ENCODE assay signal across 9 cellular contexts in the genomic region with DNA sequence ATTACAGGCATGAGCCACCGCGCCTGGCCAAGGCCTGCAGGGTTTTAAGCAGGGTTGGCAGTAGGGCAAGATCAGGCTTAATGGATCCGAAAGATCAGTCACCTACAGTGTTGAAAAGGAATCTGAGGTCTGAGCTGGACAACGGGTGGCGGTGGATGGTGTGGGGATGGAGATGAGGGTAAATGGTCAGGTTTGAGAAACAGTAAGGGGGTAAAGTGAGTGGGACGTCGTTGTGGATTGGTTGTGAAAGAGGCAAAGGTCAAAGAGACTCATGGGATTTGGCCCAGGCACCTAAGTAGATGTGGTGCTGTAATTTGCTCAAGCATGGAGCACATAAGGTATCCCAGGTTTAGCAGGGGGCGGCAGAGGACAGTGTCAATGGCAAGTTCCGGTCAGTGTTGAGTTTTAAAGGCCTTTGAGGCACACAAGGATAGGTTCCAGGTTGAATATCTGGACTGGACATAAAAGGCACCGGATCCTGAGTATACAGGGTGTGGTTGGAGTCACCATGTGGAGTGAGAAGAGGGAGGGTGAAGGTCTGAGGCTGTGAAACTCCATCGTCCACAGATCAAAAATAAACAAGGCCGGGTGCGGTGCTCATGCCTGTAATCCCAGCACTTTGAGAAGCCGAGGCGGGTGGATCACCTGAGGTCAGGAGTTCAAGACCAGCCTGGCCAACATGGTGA. TPM values are rescaled to one million over a fixed set of nuclear protein-coding genes. Genes with fewer than 3 reads are reported as not detected.
DNase-seq lines count a peak whose midpoint lies in the region; ATAC-seq, FAIRE-seq and TF ChIP-seq lines count a peak whose summit lies in the region.
"Had no signal": no experiment of that assay in that cellular context is flagged by ENCODE, and none has a peak within 500 bp of the region (broad histone marks: within the 10 kb centered on the region; RNA-seq: fewer than 3 reads in every experiment).

No MANE protein-coding gene starts in this region.

- FAIRE-seq in H54 (lab: Jason Lieb, UNC), result no peak
- FAIRE-seq: endometrium had no signal

- no peak for TF ChIP-seq EP300 in SK-N-SH (IDR thresholded peaks at IDR 0.05; ENCODE audit: borderline replicate concordance in 1 of 2, low read depth in 1 of 2, low read length in 1 of 2)

- peak overlapping the region; percentile 76 for H3K4me2 ChIP-seq in Loucy (ENCODE audit: low read depth, low read length, poor library complexity, severe bottlenecking)
- no peak overlapping the region for H3K4me2 ChIP-seq in SK-N-SH

- H3K79me2 ChIP-seq in Loucy (ENCODE audit: insufficient read depth, low read length), result no peaks in the 10 kb centered on the region
- no peaks in the 10 kb centered on the region for H3K79me2 ChIP-seq in SK-N-SH (ENCODE audit: insufficient read depth)

- no peak overlapping the region for H3K27ac ChIP-seq in CD8-positive, alpha-beta memory T cell (ENCODE audit: low read depth, low read length)
- no peak overlapping the region for H3K27ac ChIP-seq in endodermal cell (ENCODE audit: low read depth, low read length)
- no peak overlapping the region for H3K27ac ChIP-seq in SK-N-SH (ENCODE audit: low read depth in 2 of 2, low read length in 1 of 2)

- POLR2A ChIA-PET in CD8-positive, alpha-beta memory T cell (lab: Charles Lee), result no interaction called here
- POLR2A ChIA-PET in SK-N-SH (lab: Yijun Ruan, JAX), result no interaction called here

- H3K9me2 ChIP-seq in Loucy (replicated peaks; ENCODE audit: low read depth, low read length), result no peaks in the 10 kb centered on the region
- no peaks in the 10 kb centered on the region for H3K9me2 ChIP-seq in SK-N-SH

- no peak for TF ChIP-seq RAD21 in SK-N-SH (IDR thresholded peaks at IDR 0.05; ENCODE audit: low read length)

- peaks cover 19 to 32% (median 29%) of the 10 kb centered on the region in 3 donors for H3K4me1 Mint-ChIP-seq in CD8-positive, alpha-beta memory T cell
- H3K4me1 Mint-ChIP-seq in endodermal cell, result peaks cover 45% of the 10 kb centered on the region
- peaks cover 52% of the 10 kb centered on the region for H3K4me1 Mint-ChIP-seq in neural crest cell

- no peaks in the 10 kb centered on the region for H3K36me3 ChIP-seq in CD8-positive, alpha-beta memory T cell (ENCODE audit: insufficient read depth, low read length)
- H3K36me3 ChIP-seq in Loucy (ENCODE audit: insufficient read depth, low read length) (no peaks in the 10 kb centered on the region), endodermal cell (ENCODE audit: control insufficient read depth, insufficient read depth, low read length) (no peaks in the 10 kb centered on the region), SK-N-SH (replicated peaks in 1 of 2; ENCODE audit: control insufficient read depth in 1 of 2, insufficient read depth in 2 of 2, low read length in 1 of 2) (no peaks in the 10 kb centered on the region)

- H3K27me3 ChIP-seq in CD8-positive, alpha-beta memory T cell (ENCODE audit: insufficient read depth, low read length, poor library complexity, severe bottlenecking), result no peaks in the 10 kb centered on the region
- H3K27me3 ChIP-seq in Loucy (ENCODE audit: insufficient read depth, low read length, poor library complexity, severe bottlenecking) (no peaks in the 10 kb centered on the region), endodermal cell (ENCODE audit: control insufficient read depth, insufficient read depth, low read length, poor library complexity, severe bottlenecking) (no peaks in the 10 kb centered on the region), SK-N-SH (ENCODE audit: insufficient read depth) (no peaks in the 10 kb centered on the region)

- peak overlapping the region; percentile 55 to 82 (median 78) for H3K4me3 Mint-ChIP-seq in CD8-positive, alpha-beta memory T cell
- H3K4me3 Mint-ChIP-seq in endodermal cell, result peak overlapping the region; percentile 82
- peak overlapping the region; percentile 73 for H3K4me3 Mint-ChIP-seq in neural crest cell

- no peak for DNase-seq in CD8-positive, alpha-beta memory T cell
- DNase-seq in endodermal cell, result peak; percentile 72
- DNase-seq in neural crest cell (ENCODE audit: low read depth, low spot score), result no peak
- no peak for DNase-seq in H54 (ENCODE audit: insufficient read length, low spot score)
- DNase-seq in SK-N-SH, result no peak
- DNase-seq in stimulated activated CD4-positive, alpha-beta T cell treated with anti-CD3 and anti-CD28 coated beads, Interleukin-4, amount 100 ng/mL, for 4 hours, result no peak

- H4K20me1 ChIP-seq in Loucy (ENCODE audit: insufficient read depth, low read length, poor library complexity, severe bottlenecking) (no peaks in the 10 kb centered on the region), SK-N-SH (ENCODE audit: insufficient read depth) (no peaks in the 10 kb centered on the region)

- CTCF ChIA-PET in CD8-positive, alpha-beta memory T cell (lab: Charles Lee), result interaction anchor here (1.1 to 2.3 kb wide), 4 partner anchors 27 to 125 kb away, joined by 3 to 7 read pairs (median 4); partner anchors contain the start of genes ATP5PD and KCTD2
- CTCF ChIA-PET in SK-N-SH (lab: Yijun Ruan, JAX), result interaction anchor here (0.9 to 1.3 kb wide), 2 partner anchors 18 to 28 kb away, joined by 4 read pairs; no protein-coding TSS in a partner anchor

- H2AFZ ChIP-seq in Loucy (ENCODE audit: low read length) (no peak overlapping the region), SK-N-SH (ENCODE audit: low read depth) (no peak overlapping the region)

- H3K9me3 Mint-ChIP-seq in CD8-positive, alpha-beta memory T cell, result no peaks in the 10 kb centered on the region
- no peaks in the 10 kb centered on the region for H3K9me3 Mint-ChIP-seq in endodermal cell
- H3K9me3 Mint-ChIP-seq in neural crest cell, result no peaks in the 10 kb centered on the region

- ATAC-seq in HG03196 (IDR thresholded peaks at IDR 0.05; ENCODE audit: unreplicated experiment), result no peak

- H3K4me1 ChIP-seq in CD8-positive, alpha-beta memory T cell (ENCODE audit: insufficient read depth, low read length), result peaks cover 32% of the 10 kb centered on the region
- peaks cover 19% of the 10 kb centered on the region for H3K4me1 ChIP-seq in Loucy (ENCODE audit: insufficient read depth, low read length, poor library complexity, severe bottlenecking)
- peaks cover 6% of the 10 kb centered on the region for H3K4me1 ChIP-seq in endodermal cell (ENCODE audit: control insufficient read depth, insufficient read depth, low read length)
- peaks cover 0 to 10% of the 10 kb centered on the region in 2 experiments; a peak in 1 of 4 replicates for H3K4me1 ChIP-seq in SK-N-SH (ENCODE audit: control insufficient read depth in 1 of 2, insufficient read depth in 2 of 2, low read depth in 1 of 2, low read length in 1 of 2)

- H3K27me3 Mint-ChIP-seq in CD8-positive, alpha-beta memory T cell, result peaks cover 0 to 2% of the 10 kb centered on the region in 2 donors
- H3K27me3 Mint-ChIP-seq in endodermal cell (ENCODE audit: insufficient read depth) (no peaks in the 10 kb centered on the region), neural crest cell (ENCODE audit: low read depth) (peaks cover 4% of the 10 kb centered on the region)

- H3K27ac Mint-ChIP-seq in CD8-positive, alpha-beta memory T cell, result peak overlapping the region in 6 of 8 donors; percentile 9 to 86 (median 46)
- H3K27ac Mint-ChIP-seq in endodermal cell, result peak overlapping the region; percentile 79
- no peak overlapping the region for H3K27ac Mint-ChIP-seq in neural crest cell (ENCODE audit: unreplicated experiment)

- H3K9ac ChIP-seq in Loucy (ENCODE audit: low read depth, low read length, poor library complexity, severe bottlenecking), result no peak overlapping the region
- H3K9ac ChIP-seq in endodermal cell (ENCODE audit: extremely low read depth, low read length, poor library complexity, severe bottlenecking), result no peak overlapping the region
- H3K9ac ChIP-seq in SK-N-SH, result no peak overlapping the region

- WGBS in endodermal cell (ENCODE audit: insufficient coverage in 1 of 2, insufficient read length in 1 of 2), 2 experiments, result 85 to 86% methylated on average over 12 to 14 of the region's 15 CpGs
- 80% methylated on average over 15 of the region's 15 CpGs for WGBS in SK-N-SH (ENCODE audit: low lambda C conversion rate)

- H3K4me3 ChIP-seq in CD8-positive, alpha-beta memory T cell (ENCODE audit: low read length), result no peak overlapping the region
- peak overlapping the region; percentile 75 for H3K4me3 ChIP-seq in Loucy (ENCODE audit: low read length, poor library complexity, severe bottlenecking)
- peak overlapping the region; percentile 89 for H3K4me3 ChIP-seq in endodermal cell (ENCODE audit: low read length)
- no peak overlapping the region for H3K4me3 ChIP-seq in SK-N-SH (ENCODE audit: low read depth in 2 of 2, low read length in 1 of 2)

- H3K9me3 ChIP-seq in CD8-positive, alpha-beta memory T cell (ENCODE audit: low read length), result no peaks in the 10 kb centered on the region
- H3K9me3 ChIP-seq in Loucy (ENCODE audit: insufficient read depth, low read depth, low read length) (no peaks in the 10 kb centered on the region), endodermal cell (ENCODE audit: control insufficient read depth, low read length) (no peaks in the 10 kb centered on the region), SK-N-SH (no peaks in the 10 kb centered on the region)

- no peak for TF ChIP-seq CTCF in Loucy (conservative IDR thresholded peaks at IDR 0.05; ENCODE audit: low read length)
- TF ChIP-seq CTCF in endodermal cell (conservative IDR thresholded peaks at IDR 0.05), result peak; percentile 24
- no peak for TF ChIP-seq CTCF in neural crest cell (conservative IDR thresholded peaks at IDR 0.05)
- TF ChIP-seq CTCF in SK-N-SH (IDR thresholded peaks at IDR 0.05), result no peak

- TF ChIP-seq POLR2A in H54 (IDR thresholded peaks at IDR 0.05; ENCODE audit: low read depth, low read length), result no peak

- no peaks in the 10 kb centered on the region for H3K36me3 Mint-ChIP-seq in CD8-positive, alpha-beta memory T cell
- H3K36me3 Mint-ChIP-seq in endodermal cell (ENCODE audit: low read depth) (peaks cover 1% of the 10 kb centered on the region), neural crest cell (ENCODE audit: low read depth) (no peaks in the 10 kb centered on the region)

- H3F3A ChIP-seq in Loucy (ENCODE audit: low read depth) (no peaks in the 10 kb centered on the region), SK-N-SH (replicated peaks; ENCODE audit: insufficient read depth) (no peaks in the 10 kb centered on the region)

RNA-seq across cellular contexts. Expression of gene SLC16A5, which starts 1.1 kb away (rescaled TPM):
- total RNA-seq in CD8-positive, alpha-beta memory T cell, result 1 to 10 TPM; 1.3 to 1.9 TPM
- 0.82 TPM for polyA plus RNA-seq in CD8-positive, alpha-beta memory T cell
- total RNA-seq in endodermal cell, result 10 to 100 TPM; 28.8 to 54.0 TPM
- polyA plus RNA-seq in endodermal cell (2013, experiment 1 of 2), result 10.8 TPM
- 7.6 TPM for polyA plus RNA-seq in endodermal cell (2013, experiment 2 of 2)
- total RNA-seq in neural crest cell, result 6.0 and 7.3 TPM in 2 replicates
- polyA plus RNA-seq in SK-N-SH (2012; rRNA removed), result 0.03 and 0.06 TPM in 2 replicates
- polyA plus RNA-seq in SK-N-SH (2012; cell fraction: cytosol; rRNA removed), result 0.03 TPM in 1 of 2 replicates, not detected in the other
- 0.06 TPM in 1 of 2 replicates, not detected in the other for polyA plus RNA-seq in SK-N-SH (2012; cell fraction: nucleus; rRNA removed)

RNA-seq across cellular contexts. Expression of gene ARMC7, which starts 23.1 kb away (rescaled TPM):
- total RNA-seq in CD8-positive, alpha-beta memory T cell, result 10 to 100 TPM; 15.2 to 15.9 TPM
- polyA plus RNA-seq in CD8-positive, alpha-beta memory T cell, result 4.0 TPM
- 10 to 100 TPM; 20.0 to 26.6 TPM for total RNA-seq in endodermal cell
- polyA plus RNA-seq in endodermal cell (2013, experiment 1 of 2), result 14.0 TPM
- polyA plus RNA-seq in endodermal cell (2013, experiment 2 of 2), result 12.3 TPM
- total RNA-seq in neural crest cell, result 15.6 and 15.8 TPM in 2 replicates
- 7.3 and 10.8 TPM in 2 replicates for polyA plus RNA-seq in SK-N-SH (2012; rRNA removed)
- 5.9 and 7.9 TPM in 2 replicates for polyA plus RNA-seq in SK-N-SH (2012; cell fraction: cytosol; rRNA removed)
- polyA plus RNA-seq in SK-N-SH (2012; cell fraction: nucleus; rRNA removed), result 10.6 and 11.4 TPM in 2 replicates

RNA-seq across cellular contexts. Expression of gene KCTD2, which starts 39.6 kb away (rescaled TPM):
- total RNA-seq in CD8-positive, alpha-beta memory T cell, result 10 to 100 TPM; 22.2 to 23.8 TPM
- 8.0 TPM for polyA plus RNA-seq in CD8-positive, alpha-beta memory T cell
- total RNA-seq in endodermal cell, result 10 to 100 TPM; 27.7 to 32.8 TPM
- 29.2 TPM for polyA plus RNA-seq in endodermal cell (2013, experiment 1 of 2)
- polyA plus RNA-seq in endodermal cell (2013, experiment 2 of 2), result 25.5 TPM
- 35.2 and 37.8 TPM in 2 replicates for total RNA-seq in neural crest cell
- 27.5 and 34.2 TPM in 2 replicates for polyA plus RNA-seq in SK-N-SH (2012; rRNA removed)
- 22.2 and 28.7 TPM in 2 replicates for polyA plus RNA-seq in SK-N-SH (2012; cell fraction: cytosol; rRNA removed)
- polyA plus RNA-seq in SK-N-SH (2012; cell fraction: nucleus; rRNA removed), result 25.7 and 26.5 TPM in 2 replicates

RNA-seq across cellular contexts. Expression of gene ATP5PD, which starts 39.9 kb away (rescaled TPM):
- total RNA-seq in CD8-positive, alpha-beta memory T cell, result 100 to 1,000 TPM; 179 to 198 TPM
- polyA plus RNA-seq in CD8-positive, alpha-beta memory T cell, result 345 TPM
- total RNA-seq in endodermal cell (100 to 1,000 TPM; 244 to 295 TPM), neural crest cell (198 and 208 TPM in 2 replicates)
- 203 TPM for polyA plus RNA-seq in endodermal cell (2013, experiment 1 of 2)
- 189 TPM for polyA plus RNA-seq in endodermal cell (2013, experiment 2 of 2)
- 354 and 454 TPM in 2 replicates for polyA plus RNA-seq in SK-N-SH (2012; rRNA removed)
- 479 and 520 TPM in 2 replicates for polyA plus RNA-seq in SK-N-SH (2012; cell fraction: cytosol; rRNA removed)
- polyA plus RNA-seq in SK-N-SH (2012; cell fraction: nucleus; rRNA removed), result 154 and 185 TPM in 2 replicates

RNA-seq across cellular contexts. Expression of gene NT5C, which starts 44.9 kb away (rescaled TPM):
- 10 to 100 TPM; 75.7 to 84.8 TPM for total RNA-seq in CD8-positive, alpha-beta memory T cell
- polyA plus RNA-seq in CD8-positive, alpha-beta memory T cell, result 42.3 TPM
- total RNA-seq in endodermal cell, result 10 to 100 TPM; 69.1 to 80.3 TPM
- polyA plus RNA-seq in endodermal cell (2013, experiment 1 of 2), result 71.1 TPM
- polyA plus RNA-seq in endodermal cell (2013, experiment 2 of 2), result 57.0 TPM
- total RNA-seq in neural crest cell, result 68.0 and 70.2 TPM in 2 replicates
- 111 and 114 TPM in 2 replicates for polyA plus RNA-seq in SK-N-SH (2012; rRNA removed)
- polyA plus RNA-seq in SK-N-SH (2012; cell fraction: cytosol; rRNA removed), result 53.5 and 66.8 TPM in 2 replicates
- 316 and 454 TPM in 2 replicates for polyA plus RNA-seq in SK-N-SH (2012; cell fraction: nucleus; rRNA removed)

Comparison
In these comparisons a context has a peak if more than half of its experiments do, and no peak if none do; other contexts are left out.
1. H3K4me3 ChIP-seq: peak in Loucy (single experiment) and endodermal cell (single experiment); none in CD8-positive, alpha-beta memory T cell (single experiment) and SK-N-SH (0 of 2).
2. Peak in every context shown above with its lines, with median percentiles within 50 percentile points of each other: H3K4me3 Mint-ChIP-seq.